ENCODE assay signal across 1 cellular context in the genomic region with DNA sequence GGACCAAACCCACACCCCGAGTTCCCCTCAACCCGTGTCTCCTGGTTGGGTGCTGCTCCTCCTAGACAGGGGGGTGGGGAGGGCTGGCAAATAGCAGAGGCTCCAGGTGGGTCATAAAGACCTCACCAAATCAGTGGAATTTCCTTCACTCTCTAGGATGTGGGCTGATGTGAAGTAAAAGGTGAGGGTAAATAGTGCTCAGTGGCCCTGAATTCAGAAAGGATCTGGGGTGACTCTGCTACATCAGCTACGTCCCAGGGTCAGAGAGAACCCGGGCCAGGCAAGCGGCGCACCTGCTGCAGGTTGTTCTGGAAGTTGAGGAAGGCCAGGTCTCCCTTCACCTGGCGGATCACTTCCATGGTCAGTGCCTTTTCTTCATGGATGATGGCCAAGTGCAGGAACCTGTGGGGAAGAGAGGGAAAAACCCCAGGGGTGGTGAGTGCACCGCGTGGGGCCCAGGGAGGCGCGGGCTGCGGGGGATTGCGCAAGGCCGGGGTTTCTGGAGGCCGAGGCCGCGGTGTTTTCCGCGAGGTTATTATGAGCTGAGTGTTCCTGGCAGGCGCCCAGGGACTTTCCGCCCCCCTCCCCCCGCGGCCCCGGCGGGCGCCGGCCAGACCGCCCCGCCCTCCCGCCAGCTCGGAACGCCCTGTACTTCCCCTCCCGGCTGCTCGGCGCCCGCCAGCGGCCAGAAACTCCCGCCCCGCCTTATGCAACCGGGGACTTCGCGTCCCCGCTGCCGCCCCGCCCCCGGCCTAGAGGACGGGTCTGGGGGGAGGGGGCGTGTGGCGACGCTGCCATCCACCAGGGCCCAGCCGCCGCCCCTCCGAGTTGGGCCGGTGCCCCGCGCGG.
TF ChIP-seq lines count a peak whose summit lies in the region.

No MANE protein-coding gene starts in this region.

TF ChIP-seq in HepG2, 621 proteins besides CTCF, POLR2A, EP300 and RAD21 (continued from another document and continues in another):
- TF ChIP-seq, protein P1, sequence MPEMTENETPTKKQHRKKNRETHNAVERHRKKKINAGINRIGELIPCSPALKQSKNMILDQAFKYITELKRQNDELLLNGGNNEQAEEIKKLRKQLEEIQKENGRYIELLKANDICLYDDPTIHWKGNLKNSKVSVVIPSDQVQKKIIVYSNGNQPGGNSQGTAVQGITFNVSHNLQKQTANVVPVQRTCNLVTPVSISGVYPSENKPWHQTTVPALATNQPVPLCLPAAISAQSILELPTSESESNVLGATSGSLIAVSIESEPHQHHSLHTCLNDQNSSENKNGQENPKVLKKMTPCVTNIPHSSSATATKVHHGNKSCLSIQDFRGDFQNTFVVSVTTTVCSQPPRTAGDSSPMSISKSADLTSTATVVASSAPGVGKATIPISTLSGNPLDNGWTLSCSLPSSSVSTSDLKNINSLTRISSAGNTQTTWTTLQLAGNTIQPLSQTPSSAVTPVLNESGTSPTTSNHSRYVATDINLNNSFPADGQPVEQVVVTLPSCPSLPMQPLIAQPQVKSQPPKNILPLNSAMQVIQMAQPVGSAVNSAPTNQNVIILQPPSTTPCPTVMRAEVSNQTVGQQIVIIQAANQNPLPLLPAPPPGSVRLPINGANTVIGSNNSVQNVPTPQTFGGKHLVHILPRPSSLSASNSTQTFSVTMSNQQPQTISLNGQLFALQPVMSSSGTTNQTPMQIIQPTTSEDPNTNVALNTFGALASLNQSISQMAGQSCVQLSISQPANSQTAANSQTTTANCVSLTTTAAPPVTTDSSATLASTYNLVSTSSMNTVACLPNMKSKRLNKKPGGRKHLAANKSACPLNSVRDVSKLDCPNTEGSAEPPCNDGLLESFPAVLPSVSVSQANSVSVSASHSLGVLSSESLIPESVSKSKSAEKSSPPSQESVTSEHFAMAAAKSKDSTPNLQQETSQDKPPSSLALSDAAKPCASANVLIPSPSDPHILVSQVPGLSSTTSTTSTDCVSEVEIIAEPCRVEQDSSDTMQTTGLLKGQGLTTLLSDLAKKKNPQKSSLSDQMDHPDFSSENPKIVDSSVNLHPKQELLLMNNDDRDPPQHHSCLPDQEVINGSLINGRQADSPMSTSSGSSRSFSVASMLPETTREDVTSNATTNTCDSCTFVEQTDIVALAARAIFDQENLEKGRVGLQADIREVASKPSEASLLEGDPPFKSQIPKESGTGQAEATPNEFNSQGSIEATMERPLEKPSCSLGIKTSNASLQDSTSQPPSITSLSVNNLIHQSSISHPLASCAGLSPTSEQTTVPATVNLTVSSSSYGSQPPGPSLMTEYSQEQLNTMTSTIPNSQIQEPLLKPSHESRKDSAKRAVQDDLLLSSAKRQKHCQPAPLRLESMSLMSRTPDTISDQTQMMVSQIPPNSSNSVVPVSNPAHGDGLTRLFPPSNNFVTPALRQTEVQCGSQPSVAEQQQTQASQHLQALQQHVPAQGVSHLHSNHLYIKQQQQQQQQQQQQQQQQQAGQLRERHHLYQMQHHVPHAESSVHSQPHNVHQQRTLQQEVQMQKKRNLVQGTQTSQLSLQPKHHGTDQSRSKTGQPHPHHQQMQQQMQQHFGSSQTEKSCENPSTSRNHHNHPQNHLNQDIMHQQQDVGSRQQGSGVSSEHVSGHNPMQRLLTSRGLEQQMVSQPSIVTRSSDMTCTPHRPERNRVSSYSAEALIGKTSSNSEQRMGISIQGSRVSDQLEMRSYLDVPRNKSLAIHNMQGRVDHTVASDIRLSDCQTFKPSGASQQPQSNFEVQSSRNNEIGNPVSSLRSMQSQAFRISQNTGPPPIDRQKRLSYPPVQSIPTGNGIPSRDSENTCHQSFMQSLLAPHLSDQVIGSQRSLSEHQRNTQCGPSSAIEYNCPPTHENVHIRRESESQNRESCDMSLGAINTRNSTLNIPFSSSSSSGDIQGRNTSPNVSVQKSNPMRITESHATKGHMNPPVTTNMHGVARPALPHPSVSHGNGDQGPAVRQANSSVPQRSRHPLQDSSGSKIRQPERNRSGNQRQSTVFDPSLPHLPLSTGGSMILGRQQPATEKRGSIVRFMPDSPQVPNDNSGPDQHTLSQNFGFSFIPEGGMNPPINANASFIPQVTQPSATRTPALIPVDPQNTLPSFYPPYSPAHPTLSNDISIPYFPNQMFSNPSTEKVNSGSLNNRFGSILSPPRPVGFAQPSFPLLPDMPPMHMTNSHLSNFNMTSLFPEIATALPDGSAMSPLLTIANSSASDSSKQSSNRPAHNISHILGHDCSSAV (CRISPR knock-in tag; IDR thresholded peaks at IDR 0.05; ENCODE audit: borderline replicate concordance) = no peak
- TF ChIP-seq PCBP1 (IDR thresholded peaks at IDR 0.05; ENCODE audit: borderline replicate concordance, low read depth, low read length) = no peak; the same call in 1 of the 2 replicates
- peak; percentile 77; the same call in 1 of the 2 replicates for TF ChIP-seq ZIK1 (CRISPR knock-in tag; IDR thresholded peaks at IDR 0.05; ENCODE audit: borderline replicate concordance, low read depth)
- TF ChIP-seq HCFC1 (IDR thresholded peaks at IDR 0.05; ENCODE audit: low read depth, low read length) = 0 out of 2 replicates have a peak, but pooled peaks have one; percentile 6
- peak; percentile 84 for TF ChIP-seq ZSCAN12 (CRISPR knock-in tag; IDR thresholded peaks at IDR 0.05)
- peak; percentile 99 for TF ChIP-seq SNAI1 (CRISPR knock-in tag; IDR thresholded peaks at IDR 0.05; ENCODE audit: borderline replicate concordance)
- TF ChIP-seq, protein P2, sequence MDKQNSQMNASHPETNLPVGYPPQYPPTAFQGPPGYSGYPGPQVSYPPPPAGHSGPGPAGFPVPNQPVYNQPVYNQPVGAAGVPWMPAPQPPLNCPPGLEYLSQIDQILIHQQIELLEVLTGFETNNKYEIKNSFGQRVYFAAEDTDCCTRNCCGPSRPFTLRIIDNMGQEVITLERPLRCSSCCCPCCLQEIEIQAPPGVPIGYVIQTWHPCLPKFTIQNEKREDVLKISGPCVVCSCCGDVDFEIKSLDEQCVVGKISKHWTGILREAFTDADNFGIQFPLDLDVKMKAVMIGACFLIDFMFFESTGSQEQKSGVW (CRISPR knock-in tag; IDR thresholded peaks at IDR 0.05; ENCODE audit: borderline replicate concordance) = no peak
- peak; percentile 46; the same call in 1 of the 2 replicates for TF ChIP-seq SMC3 (IDR thresholded peaks at IDR 0.05; ENCODE audit: low read length)
- TF ChIP-seq, protein P3, sequence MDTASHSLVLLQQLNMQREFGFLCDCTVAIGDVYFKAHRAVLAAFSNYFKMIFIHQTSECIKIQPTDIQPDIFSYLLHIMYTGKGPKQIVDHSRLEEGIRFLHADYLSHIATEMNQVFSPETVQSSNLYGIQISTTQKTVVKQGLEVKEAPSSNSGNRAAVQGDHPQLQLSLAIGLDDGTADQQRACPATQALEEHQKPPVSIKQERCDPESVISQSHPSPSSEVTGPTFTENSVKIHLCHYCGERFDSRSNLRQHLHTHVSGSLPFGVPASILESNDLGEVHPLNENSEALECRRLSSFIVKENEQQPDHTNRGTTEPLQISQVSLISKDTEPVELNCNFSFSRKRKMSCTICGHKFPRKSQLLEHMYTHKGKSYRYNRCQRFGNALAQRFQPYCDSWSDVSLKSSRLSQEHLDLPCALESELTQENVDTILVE (CRISPR knock-in tag; IDR thresholded peaks at IDR 0.05) = peak; percentile 98
- TF ChIP-seq, protein P4, sequence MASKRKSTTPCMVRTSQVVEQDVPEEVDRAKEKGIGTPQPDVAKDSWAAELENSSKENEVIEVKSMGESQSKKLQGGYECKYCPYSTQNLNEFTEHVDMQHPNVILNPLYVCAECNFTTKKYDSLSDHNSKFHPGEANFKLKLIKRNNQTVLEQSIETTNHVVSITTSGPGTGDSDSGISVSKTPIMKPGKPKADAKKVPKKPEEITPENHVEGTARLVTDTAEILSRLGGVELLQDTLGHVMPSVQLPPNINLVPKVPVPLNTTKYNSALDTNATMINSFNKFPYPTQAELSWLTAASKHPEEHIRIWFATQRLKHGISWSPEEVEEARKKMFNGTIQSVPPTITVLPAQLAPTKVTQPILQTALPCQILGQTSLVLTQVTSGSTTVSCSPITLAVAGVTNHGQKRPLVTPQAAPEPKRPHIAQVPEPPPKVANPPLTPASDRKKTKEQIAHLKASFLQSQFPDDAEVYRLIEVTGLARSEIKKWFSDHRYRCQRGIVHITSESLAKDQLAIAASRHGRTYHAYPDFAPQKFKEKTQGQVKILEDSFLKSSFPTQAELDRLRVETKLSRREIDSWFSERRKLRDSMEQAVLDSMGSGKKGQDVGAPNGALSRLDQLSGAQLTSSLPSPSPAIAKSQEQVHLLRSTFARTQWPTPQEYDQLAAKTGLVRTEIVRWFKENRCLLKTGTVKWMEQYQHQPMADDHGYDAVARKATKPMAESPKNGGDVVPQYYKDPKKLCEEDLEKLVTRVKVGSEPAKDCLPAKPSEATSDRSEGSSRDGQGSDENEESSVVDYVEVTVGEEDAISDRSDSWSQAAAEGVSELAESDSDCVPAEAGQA (IDR thresholded peaks at IDR 0.05; ENCODE audit: low read depth) = peak; percentile 81
- TF ChIP-seq, protein P4 (CRISPR knock-in tag; IDR thresholded peaks at IDR 0.05; ENCODE audit: borderline replicate concordance) = peak; percentile 63; the same call in 1 of the 2 replicates
- no peak for TF ChIP-seq IKZF1 (IDR thresholded peaks at IDR 0.05)
- TF ChIP-seq ZNF567 (CRISPR knock-in tag; IDR thresholded peaks at IDR 0.05; ENCODE audit: borderline replicate concordance) = no peak; the same call in 1 of the 2 replicates
- TF ChIP-seq ZBTB3 (CRISPR knock-in tag; IDR thresholded peaks at IDR 0.05; ENCODE audit: borderline replicate concordance, low read depth) = no peak; the same call in 1 of the 2 replicates
- TF ChIP-seq, protein P5, sequence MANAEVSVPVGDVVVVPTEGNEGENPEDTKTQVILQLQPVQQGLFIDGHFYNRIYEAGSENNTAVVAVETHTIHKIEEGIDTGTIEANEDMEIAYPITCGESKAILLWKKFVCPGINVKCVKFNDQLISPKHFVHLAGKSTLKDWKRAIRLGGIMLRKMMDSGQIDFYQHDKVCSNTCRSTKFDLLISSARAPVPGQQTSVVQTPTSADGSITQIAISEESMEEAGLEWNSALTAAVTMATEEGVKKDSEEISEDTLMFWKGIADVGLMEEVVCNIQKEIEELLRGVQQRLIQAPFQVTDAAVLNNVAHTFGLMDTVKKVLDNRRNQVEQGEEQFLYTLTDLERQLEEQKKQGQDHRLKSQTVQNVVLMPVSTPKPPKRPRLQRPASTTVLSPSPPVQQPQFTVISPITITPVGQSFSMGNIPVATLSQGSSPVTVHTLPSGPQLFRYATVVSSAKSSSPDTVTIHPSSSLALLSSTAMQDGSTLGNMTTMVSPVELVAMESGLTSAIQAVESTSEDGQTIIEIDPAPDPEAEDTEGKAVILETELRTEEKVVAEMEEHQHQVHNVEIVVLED (CRISPR knock-in tag; IDR thresholded peaks at IDR 0.05; ENCODE audit: borderline replicate concordance) = peak; percentile 74
- peak; percentile 98 for TF ChIP-seq KLF12 (CRISPR knock-in tag; IDR thresholded peaks at IDR 0.05; ENCODE audit: borderline replicate concordance)
- TF ChIP-seq, protein P6, sequence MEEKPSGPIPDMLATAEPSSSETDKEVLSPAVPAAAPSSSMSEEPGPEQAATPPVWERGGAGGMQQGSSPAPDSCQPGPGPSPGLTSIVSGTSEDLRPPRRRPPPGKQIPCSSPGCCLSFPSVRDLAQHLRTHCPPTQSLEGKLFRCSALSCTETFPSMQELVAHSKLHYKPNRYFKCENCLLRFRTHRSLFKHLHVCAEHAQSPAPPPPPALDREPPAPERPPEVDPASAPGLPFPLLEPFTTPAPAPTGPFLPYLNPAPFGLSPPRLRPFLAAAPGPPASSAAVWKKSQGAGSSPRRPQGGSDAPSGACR (CRISPR knock-in tag; IDR thresholded peaks at IDR 0.05) = peak; percentile 99
- peak; percentile 99 for TF ChIP-seq ZSCAN30 (CRISPR knock-in tag; IDR thresholded peaks at IDR 0.05)
- TF ChIP-seq PITX1 (CRISPR knock-in tag; IDR thresholded peaks at IDR 0.05) = peak; percentile 96
- no peak for TF ChIP-seq SRSF9 (IDR thresholded peaks at IDR 0.05; ENCODE audit: borderline replicate concordance, insufficient read depth, low read depth, low read length, poor library complexity, severe bottlenecking)
- TF ChIP-seq ZNF616 (CRISPR knock-in tag; IDR thresholded peaks at IDR 0.05; ENCODE audit: low read depth) = peak; percentile 94
- peak; percentile 96 for TF ChIP-seq DMAP1 (CRISPR knock-in tag; IDR thresholded peaks at IDR 0.05)
- TF ChIP-seq ZNF788 (CRISPR knock-in tag; IDR thresholded peaks at IDR 0.05; ENCODE audit: borderline replicate concordance) = peak; percentile 99
- no peak for TF ChIP-seq NFIB (CRISPR knock-in tag; IDR thresholded peaks at IDR 0.05; ENCODE audit: borderline replicate concordance)
- TF ChIP-seq, protein P7, sequence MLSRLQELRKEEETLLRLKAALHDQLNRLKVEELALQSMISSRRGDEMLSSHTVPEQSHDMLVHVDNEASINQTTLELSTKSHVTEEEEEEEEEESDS (CRISPR knock-in tag; IDR thresholded peaks at IDR 0.05; ENCODE audit: borderline replicate concordance) = peak; percentile 58
- TF ChIP-seq ZNF101 (CRISPR knock-in tag; IDR thresholded peaks at IDR 0.05; ENCODE audit: borderline replicate concordance, low read depth) = peak; percentile 93; the same call in 1 of the 2 replicates
- TF ChIP-seq, protein P8, sequence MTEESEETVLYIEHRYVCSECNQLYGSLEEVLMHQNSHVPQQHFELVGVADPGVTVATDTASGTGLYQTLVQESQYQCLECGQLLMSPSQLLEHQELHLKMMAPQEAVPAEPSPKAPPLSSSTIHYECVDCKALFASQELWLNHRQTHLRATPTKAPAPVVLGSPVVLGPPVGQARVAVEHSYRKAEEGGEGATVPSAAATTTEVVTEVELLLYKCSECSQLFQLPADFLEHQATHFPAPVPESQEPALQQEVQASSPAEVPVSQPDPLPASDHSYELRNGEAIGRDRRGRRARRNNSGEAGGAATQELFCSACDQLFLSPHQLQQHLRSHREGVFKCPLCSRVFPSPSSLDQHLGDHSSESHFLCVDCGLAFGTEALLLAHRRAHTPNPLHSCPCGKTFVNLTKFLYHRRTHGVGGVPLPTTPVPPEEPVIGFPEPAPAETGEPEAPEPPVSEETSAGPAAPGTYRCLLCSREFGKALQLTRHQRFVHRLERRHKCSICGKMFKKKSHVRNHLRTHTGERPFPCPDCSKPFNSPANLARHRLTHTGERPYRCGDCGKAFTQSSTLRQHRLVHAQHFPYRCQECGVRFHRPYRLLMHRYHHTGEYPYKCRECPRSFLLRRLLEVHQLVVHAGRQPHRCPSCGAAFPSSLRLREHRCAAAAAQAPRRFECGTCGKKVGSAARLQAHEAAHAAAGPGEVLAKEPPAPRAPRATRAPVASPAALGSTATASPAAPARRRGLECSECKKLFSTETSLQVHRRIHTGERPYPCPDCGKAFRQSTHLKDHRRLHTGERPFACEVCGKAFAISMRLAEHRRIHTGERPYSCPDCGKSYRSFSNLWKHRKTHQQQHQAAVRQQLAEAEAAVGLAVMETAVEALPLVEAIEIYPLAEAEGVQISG (CRISPR knock-in tag; IDR thresholded peaks at IDR 0.05) = peak; percentile 94
